ENCODE assay signal across 8 cellular contexts in genomic region chr12:27822076-27822712, GRCh38.
DNase-seq lines count a peak whose midpoint lies in the region; ATAC-seq lines count a peak whose summit lies in the region.

No MANE protein-coding gene starts in this region.

- DNase-seq in SKM-1 treated with dmso at 0.1 percent for 144 hours (lab: John Stamatoyannopoulos, UW; ENCODE audit: unreplicated experiment) (peak; percentile 30), amniotic epithelial cell (ENCODE audit: low read depth) (peak; percentile 87), NCI-H82 treated with DMSO at 0.1 percent for 48 hours (lab: John Stamatoyannopoulos, UW; ENCODE audit: unreplicated experiment) (no peak), NCI-H446 (lab: John Stamatoyannopoulos, UW) (no peak), NCI-H1417 treated with DMSO at 0.1 percent for 48 hours (lab: John Stamatoyannopoulos, UW) (no peak)
- DNase-seq in stimulated activated CD4-positive, alpha-beta T cell treated with anti-CD3 and anti-CD28 coated beads, Interleukin-1b, Interleukin-23, amount 100 ng/mL, for 1 hour (ENCODE audit: low read depth in 2 of 2), result peak; percentile 30 to 46

- ATAC-seq in GM19025 (IDR thresholded peaks at IDR 0.05; ENCODE audit: low read depth, unreplicated experiment), result peak; percentile 65
- ATAC-seq in HG03064 (IDR thresholded peaks at IDR 0.05; ENCODE audit: low read depth, unreplicated experiment), result peak; percentile 59

Comparison
In these comparisons a context has a peak if more than half of its experiments do, and no peak if none do; other contexts are left out.
1. DNase-seq: peak in SKM-1 treated with dmso at 0.1 percent for 144 hours (single experiment), amniotic epithelial cell (single experiment) and stimulated activated CD4-positive, alpha-beta T cell treated with anti-CD3 and anti-CD28 coated beads, Interleukin-1b, Interleukin-23, amount 100 ng/mL, for 1 hour (2 of 2); none in NCI-H82 treated with DMSO at 0.1 percent for 48 hours (single experiment), NCI-H446 (0 of 2) and NCI-H1417 treated with DMSO at 0.1 percent for 48 hours (single experiment).